ENCODE assay signal across 8 cellular contexts in the genomic region with DNA sequence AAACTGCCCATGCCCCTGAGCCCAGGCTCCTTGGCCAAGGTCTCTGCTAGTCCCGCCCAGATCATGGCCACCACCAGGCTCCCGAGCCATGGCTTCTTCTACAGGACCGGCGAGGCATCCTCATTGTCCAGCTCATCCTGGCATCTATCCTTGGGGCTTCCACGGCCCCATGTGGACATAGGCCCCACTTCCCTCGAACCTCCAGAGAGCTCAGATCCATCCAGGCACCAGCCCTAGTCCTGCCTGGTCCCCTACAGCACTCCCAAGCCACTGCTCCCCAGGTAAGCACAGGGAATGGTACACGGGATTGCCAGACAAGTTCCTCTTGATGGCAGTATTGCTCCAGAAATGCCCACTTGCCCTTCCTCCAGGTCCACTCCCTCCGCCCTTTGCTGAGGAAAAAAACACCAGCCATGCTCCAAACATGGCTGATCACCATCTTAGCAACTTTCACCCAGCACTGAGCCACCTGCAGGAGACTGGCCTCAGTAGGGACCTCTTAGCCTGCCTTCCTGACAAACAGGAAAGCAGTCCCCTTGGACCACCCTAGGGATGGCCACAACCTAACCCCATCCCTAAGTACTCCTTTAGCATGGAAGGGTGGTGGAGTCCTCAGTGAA.
DNase-seq lines count a peak whose midpoint lies in the region; ATAC-seq and TF ChIP-seq lines count a peak whose summit lies in the region.

No MANE protein-coding gene starts in this region.

- TF ChIP-seq EP300 in transverse colon (IDR thresholded peaks at IDR 0.05; ENCODE audit: low read depth) = no peak

- no peaks in the 10 kb centered on the region for H3K4me1 ChIP-seq in transverse colon

- H3K27me3 ChIP-seq in transverse colon = no peaks in the 10 kb centered on the region

- no peak overlapping the region for H3K27ac ChIP-seq in transverse colon

- in situ Hi-C loops in transverse colon (cut with MboI; ENCODE audit: low pct_ligation_motif_present in 1 of 4, low pct_unique_long_range_greater_than_20kb in 1 of 4, low sequenced_read_pairs in 3 of 4) = no loop called here

- TF ChIP-seq POLR2A in transverse colon (IDR thresholded peaks at IDR 0.05) = no peak

- ATAC-seq in HG03097 (IDR thresholded peaks at IDR 0.05; ENCODE audit: low FRiP score, unreplicated experiment) = peak; percentile 72

- 42% methylated on average over 8 of the region's 8 CpGs; no CpG with 5 or more reads in 1 of the 2 donors for WGBS in transverse colon (ENCODE audit: low coverage in 1 of 2), 2 donors

- peak; percentile 24 for DNase-seq in stimulated activated CD8-positive, alpha-beta memory T cell treated with anti-CD3 and anti-CD28 coated beads, Interleukin-4, amount 100 ng/mL, for 24 hours (ENCODE audit: low read depth)
- DNase-seq in stimulated activated CD8-positive, alpha-beta memory T cell treated with anti-CD3 and anti-CD28 coated beads, Interleukin-4, amount 100 ng/mL, for 48 hours = no peak
- DNase-seq in NOMO-1 (lab: John Stamatoyannopoulos, UW; ENCODE audit: unreplicated experiment in 2 of 2) (peak; percentile 31 to 46), fibroblast of mammary gland (ENCODE audit: low read depth) (peak; percentile 47), transverse colon (peak; percentile 89), GM10266 (ENCODE audit: extremely low spot score) (no peak)
- no peak for DNase-seq in activated CD4-positive, alpha-beta T cell treated with anti-CD3 and anti-CD28 coated beads for 48 hours

- no peaks in the 10 kb centered on the region for H3K36me3 ChIP-seq in transverse colon

- TF ChIP-seq CTCF in fibroblast of mammary gland (conservative IDR thresholded peaks at IDR 0.05; ENCODE audit: control insufficient read depth, insufficient read depth, low read depth, low read length) (peak; percentile 6), transverse colon (IDR thresholded peaks at IDR 0.05) (peak in 2 of 5 experiments; percentile 6 to 37), GM10266 (IDR thresholded peaks at IDR 0.05; ENCODE audit: control insufficient read depth, insufficient read depth, low read depth, missing control alignments) (no peak)

- H3K4me3 ChIP-seq in fibroblast of mammary gland (ENCODE audit: control insufficient read depth, low read depth, low read length) = no peak overlapping the region
- H3K4me3 ChIP-seq in transverse colon = no peak overlapping the region

- intact Hi-C loops in transverse colon (cut with DNase I; ENCODE audit: low total_unique reads) = no loop called here

- H3K9me3 ChIP-seq in transverse colon = no peaks in the 10 kb centered on the region

Comparison
In these comparisons a context has a peak if more than half of its experiments do, and no peak if none do; other contexts are left out.
1. DNase-seq: peak in stimulated activated CD8-positive, alpha-beta memory T cell treated with anti-CD3 and anti-CD28 coated beads, Interleukin-4, amount 100 ng/mL, for 24 hours (single experiment), NOMO-1 (2 of 2), fibroblast of mammary gland (single experiment) and transverse colon (single experiment); none in stimulated activated CD8-positive, alpha-beta memory T cell treated with anti-CD3 and anti-CD28 coated beads, Interleukin-4, amount 100 ng/mL, for 48 hours (single experiment), GM10266 (single experiment) and activated CD4-positive, alpha-beta T cell treated with anti-CD3 and anti-CD28 coated beads for 48 hours (single experiment).